Comparison of ENCODE assay signal across 8 cellular contexts in the genomic region with DNA sequence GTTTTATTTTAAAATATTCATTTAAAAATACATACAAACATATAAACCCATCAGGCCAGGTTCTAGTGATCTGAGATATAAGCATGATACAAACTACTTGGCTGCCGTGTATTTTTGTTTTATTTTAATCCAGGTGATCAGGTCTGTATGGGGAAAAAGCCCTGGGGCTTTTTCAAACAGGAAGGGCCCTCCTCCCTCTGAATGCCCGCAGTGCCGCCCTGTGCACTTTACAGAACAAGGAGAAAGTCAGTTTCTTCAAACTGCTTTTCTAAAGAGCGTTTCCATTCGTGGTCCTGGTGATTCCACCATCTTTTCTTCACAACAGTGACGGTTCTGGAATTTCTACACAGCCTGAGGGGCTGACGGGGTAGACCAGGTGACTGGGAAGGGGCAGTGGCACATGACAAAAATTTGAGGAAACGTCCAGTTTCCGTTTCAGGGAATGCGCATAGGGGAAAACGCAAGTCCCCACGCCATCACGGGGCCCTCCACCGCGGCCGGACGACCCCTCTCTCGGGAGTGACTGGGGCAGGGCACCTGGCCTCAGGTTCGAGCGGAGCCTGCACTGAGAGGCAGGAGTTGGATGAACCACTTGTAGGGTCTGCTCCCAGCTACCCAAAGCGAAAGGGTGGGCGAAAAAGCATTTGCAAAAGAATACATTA. TPM values are rescaled to one million over a fixed set of nuclear protein-coding genes. Genes with fewer than 3 reads are reported as not detected.
DNase-seq lines count a peak whose midpoint lies in the region; ATAC-seq and TF ChIP-seq lines count a peak whose summit lies in the region.

No MANE protein-coding gene starts in this region.

- peak overlapping the region; percentile 99 for H3K4me2 ChIP-seq in neural progenitor cell

- 17% methylated on average over 22 of the region's 22 CpGs for WGBS in esophagus muscularis mucosa

- H3K27me3 ChIP-seq in GM06990 (replicated peaks; ENCODE audit: control insufficient read depth, insufficient read depth, low read length) (no peaks in the 10 kb centered on the region; the same call in none of the 2 replicates), SJCRH30 (no peaks in the 10 kb centered on the region), esophagus muscularis mucosa (no peaks in the 10 kb centered on the region), neural progenitor cell (peaks cover 37% of the 10 kb centered on the region)

- no peaks in the 10 kb centered on the region for H3K9me3 ChIP-seq in SJCRH30 (replicated peaks)
- no peaks in the 10 kb centered on the region for H3K9me3 ChIP-seq in esophagus muscularis mucosa
- H3K9me3 ChIP-seq in neural progenitor cell (ENCODE audit: low read depth) = no peaks in the 10 kb centered on the region

- no peak overlapping the region; the same call in 1 of the 2 replicates for H3K4me3 ChIP-seq in GM06990 (replicated peaks; ENCODE audit: low read depth, low read length)
- peak overlapping the region; percentile 80 for H3K4me3 ChIP-seq in SJCRH30
- peak overlapping the region; percentile 90 to 99 (median 94) for H3K4me3 ChIP-seq in esophagus muscularis mucosa
- peak overlapping the region; percentile 76 for H3K4me3 ChIP-seq in neural progenitor cell

- ATAC-seq in HG03097 (IDR thresholded peaks at IDR 0.05; ENCODE audit: low FRiP score, unreplicated experiment) = no peak

- peaks cover 13% of the 10 kb centered on the region for H3K4me1 ChIP-seq in SJCRH30
- peaks cover 26 to 37% (median 34%) of the 10 kb centered on the region in 4 donors for H3K4me1 ChIP-seq in esophagus muscularis mucosa
- H3K4me1 ChIP-seq in neural progenitor cell = peaks cover 11% of the 10 kb centered on the region

- peak overlapping the region; percentile 90 for H3K4me3 Mint-ChIP-seq in neural progenitor cell

- DNase-seq in GM06990 (ENCODE audit: extremely low read depth, insufficient read length) (peak; percentile 16), SJCRH30 (peak; percentile 81 to 87), esophagus muscularis mucosa (ENCODE audit: extremely low spot score) (no peak), neural progenitor cell (ENCODE audit: low spot score) (peak; percentile 31), AG20443 (ENCODE audit: low spot score) (no peak), NCI-H1694 treated with DMSO at 0.1 percent for 48 hours (lab: John Stamatoyannopoulos, UW) (no peak), NCI-H446 (lab: John Stamatoyannopoulos, UW) (no peak)

- intact Hi-C loops in esophagus muscularis mucosa (cut with DNase I) = no loop called here

- TF ChIP-seq CTCF in GM06990 (IDR thresholded peaks at IDR 0.05; ENCODE audit: insufficient read depth, low read length, poor library complexity, severe bottlenecking) (no peak), esophagus muscularis mucosa (IDR thresholded peaks at IDR 0.05) (no peak), neural progenitor cell (IDR thresholded peaks at IDR 0.05) (no peak)

- H3K27me3 Mint-ChIP-seq in neural progenitor cell (ENCODE audit: insufficient read depth, low read depth) = peaks cover 21% of the 10 kb centered on the region

- no peak for TF ChIP-seq EP300 in esophagus muscularis mucosa (IDR thresholded peaks at IDR 0.05)

- H3K36me3 Mint-ChIP-seq in neural progenitor cell = no peaks in the 10 kb centered on the region

- peaks cover 23% of the 10 kb centered on the region for H4K20me1 ChIP-seq in neural progenitor cell (ENCODE audit: low read depth)

- no peak overlapping the region for H3K27ac Mint-ChIP-seq in neural progenitor cell

- H3F3A ChIP-seq in neural progenitor cell (ENCODE audit: low read depth) = peaks cover 23% of the 10 kb centered on the region

- H3K27ac ChIP-seq in SJCRH30 (peak overlapping the region; percentile 97), esophagus muscularis mucosa (replicated peaks in 1 of 4) (peak overlapping the region; percentile 98 to 99 (median 98)), neural progenitor cell (no peak overlapping the region)

- H3K36me3 ChIP-seq in GM06990 (ENCODE audit: control insufficient read depth, insufficient read depth, low read length) (no peaks in the 10 kb centered on the region), SJCRH30 (no peaks in the 10 kb centered on the region), esophagus muscularis mucosa (no peaks in the 10 kb centered on the region), neural progenitor cell (no peaks in the 10 kb centered on the region)

- peak overlapping the region; percentile 75 for H2AFZ ChIP-seq in neural progenitor cell (replicated peaks)

- TF ChIP-seq POLR2A in esophagus muscularis mucosa (IDR thresholded peaks at IDR 0.05; ENCODE audit: low read depth) = no peak

- H3K9ac ChIP-seq in neural progenitor cell = no peak overlapping the region

- H3K79me2 ChIP-seq in neural progenitor cell (ENCODE audit: low read depth) = peaks cover 21% of the 10 kb centered on the region

- H3K9me3 Mint-ChIP-seq in neural progenitor cell = no peaks in the 10 kb centered on the region

- H3K4me1 Mint-ChIP-seq in neural progenitor cell = peaks cover 25% of the 10 kb centered on the region

RNA-seq across cellular contexts. Expression of gene SPTBN1, which starts 1.1 kb away (rescaled TPM):
- total RNA-seq in SJCRH30 (2014; rRNA removed; shearing (Covaris generic)) = 258 and 260 TPM in 2 replicates
- total RNA-seq in esophagus muscularis mucosa (100 to 1,000 TPM; 465 to 600 (median 547) TPM), neural progenitor cell (ENCODE audit: low replicate concordance) (91.3 and 94.2 TPM in 2 replicates)

Comparison
In these comparisons a context has a peak if more than half of its experiments do, and no peak if none do; other contexts are left out.
1. DNase-seq: peak in GM06990 (single experiment), SJCRH30 (2 of 2) and neural progenitor cell (single experiment); none in esophagus muscularis mucosa (single experiment), AG20443 (single experiment), NCI-H1694 treated with DMSO at 0.1 percent for 48 hours (single experiment) and NCI-H446 (0 of 2).